In the genomic region with DNA sequence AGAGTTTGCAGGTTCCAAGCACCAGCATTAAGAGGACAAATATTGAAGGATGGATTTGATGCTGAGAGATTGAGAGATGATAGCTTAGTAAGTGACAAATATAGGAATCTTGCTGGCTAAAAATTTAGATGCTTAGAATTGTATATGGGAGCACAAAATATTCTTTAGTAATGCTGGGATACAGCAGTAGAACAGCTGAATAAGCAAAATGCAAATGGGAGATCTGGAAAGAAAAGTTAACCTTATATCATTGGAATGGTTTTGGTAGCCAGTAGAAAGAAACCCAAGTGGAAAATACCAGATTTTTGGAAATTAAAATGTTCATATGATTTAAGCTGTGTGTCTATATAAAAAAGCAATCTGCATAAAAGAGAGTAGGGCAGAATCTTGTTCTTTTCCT, we compare ENCODE assay signal across 22 cellular contexts.
DNase-seq lines count a peak whose midpoint lies in the region; ATAC-seq, FAIRE-seq and TF ChIP-seq lines count a peak whose summit lies in the region.
"Had no signal": no experiment of that assay in that cellular context is flagged by ENCODE, and none has a peak within 500 bp of the region (broad histone marks: within the 10 kb centered on the region; RNA-seq: fewer than 3 reads in every experiment).

No MANE protein-coding gene starts in this region.

- H3K27ac ChIP-seq in cardiac muscle cell (peak overlapping the region; percentile 37), WERI-Rb-1 (peak overlapping the region; percentile 32)
- H3K27ac ChIP-seq: 22Rv1; BLaER1 treated with 17β-estradiol and CSF1 and Interleukin-3, amounts not matched to agents 10 nM and 100 nM; GM23248 had no signal

- TF ChIP-seq CTCF in cardiac muscle cell (IDR thresholded peaks at IDR 0.05; ENCODE audit: low read depth, low read length) (no peak), WERI-Rb-1 (IDR thresholded peaks at IDR 0.05; ENCODE audit: low read depth, low read length) (no peak), D721Med (IDR thresholded peaks at IDR 0.05; ENCODE audit: insufficient read depth, missing control alignments) (no peak)

- intact Hi-C loops in Right ventricle myocardium superior (cut with DNase I): no loop called here

- H3K4me3 ChIP-seq in cardiac muscle cell: no peak overlapping the region
- H3K4me3 ChIP-seq in WERI-Rb-1 (ENCODE audit: low read depth, low read length): no peak overlapping the region
- H3K4me3 ChIP-seq: BLaER1 treated with 17β-estradiol and CSF1 and Interleukin-3, amounts not matched to agents 10 nM and 100 nM; GM23248 had no signal

- FAIRE-seq in D721Med (lab: Jason Lieb, UNC): no peak
- FAIRE-seq: A204.1, G401.6, GM12892, H1 had no signal

- DNase-seq in cardiac muscle cell (ENCODE audit: low read depth in 1 of 2, low spot score in 1 of 2) (no peak), Right ventricle myocardium superior (no peak), WERI-Rb-1 (no peak), inferior parietal cortex (ENCODE audit: extremely low spot score) (peak; percentile 13), D721Med (ENCODE audit: insufficient read length, low spot score) (no peak)
- DNase-seq: ACHN; AML-193; BE2C; CD4-positive, alpha-beta T cell; CD8-positive, alpha-beta memory T cell; DMS53; DMS79 treated with DMSO at 0.1 percent for 48 hours; GM23248; H9 had no signal

- peaks cover 14% of the 10 kb centered on the region for H3K4me1 ChIP-seq in cardiac muscle cell (ENCODE audit: low read depth)
- H3K4me1 ChIP-seq: BE2C had no signal

- no peaks in the 10 kb centered on the region for H3K9me3 ChIP-seq in cardiac muscle cell (ENCODE audit: low read depth)
- peaks cover 14% of the 10 kb centered on the region for H3K9me3 ChIP-seq in WERI-Rb-1 (ENCODE audit: severe bottlenecking)
- H3K9me3 ChIP-seq: BE2C had no signal

- ATAC-seq in Right ventricle myocardium superior (ENCODE audit: poor library complexity) (no peak), GM21528 (IDR thresholded peaks at IDR 0.05; ENCODE audit: low FRiP score, unreplicated experiment) (no peak)
- ATAC-seq: HCT116 had no signal

- no peaks in the 10 kb centered on the region for H3K27me3 ChIP-seq in cardiac muscle cell
- H3K27me3 ChIP-seq in WERI-Rb-1 (ENCODE audit: insufficient read depth, low read depth, severe bottlenecking): no peaks in the 10 kb centered on the region
- H3K27me3 ChIP-seq: BE2C; BLaER1 treated with 17β-estradiol and CSF1 and Interleukin-3, amounts not matched to agents 10 nM and 100 nM had no signal

- no peaks in the 10 kb centered on the region for H3K36me3 ChIP-seq in cardiac muscle cell
- H3K36me3 ChIP-seq in WERI-Rb-1: no peaks in the 10 kb centered on the region
- H3K36me3 ChIP-seq: BE2C; BLaER1 treated with 17β-estradiol and CSF1 and Interleukin-3, amounts not matched to agents 10 nM and 100 nM had no signal
